ENCODE assay signal across 18 cellular contexts in genomic region chr7:4025694-4026615, GRCh38.
"Had no signal": no experiment of that assay in that cellular context is flagged by ENCODE, and none has a peak within 500 bp of the region (broad histone marks: within the 10 kb centered on the region; RNA-seq: fewer than 3 reads in every experiment).

No MANE protein-coding gene starts in this region.

- H3K27ac Mint-ChIP-seq: activated T-helper 2 cell treated with anti-CD3 and anti-CD28 coated beads, Interferon-gamma antibody, Interleukin-2, Interleukin-4, amounts not matched to agents 10 μg/mL and 5 μg/mL and 100 μg/mL, durations not matched to agents 14 hours and 24 hours and 36 hours had no signal

- H3K9me3 ChIP-seq: body of pancreas had no signal

- H3K9me3 Mint-ChIP-seq: activated T-helper 2 cell treated with anti-CD3 and anti-CD28 coated beads, Interferon-gamma antibody, Interleukin-2, Interleukin-4, amounts not matched to agents 10 μg/mL and 5 μg/mL and 100 μg/mL, durations not matched to agents 14 hours and 24 hours and 36 hours had no signal

- DNase-seq: activated CD4-positive, alpha-beta T cell treated with anti-CD3 and anti-CD28 coated beads, Interleukin-2, amount 50 U/mL, for 48 hours; activated naive CD4-positive, alpha-beta T cell treated with anti-CD3 and anti-CD28 coated beads, Interleukin-2, amount 50 U/mL, for 16 hours; activated T-cell treated with anti-CD3 and anti-CD28 coated beads, Interleukin-2, amount 50 U/mL, for 1 hour; body of pancreas; caudate nucleus; hippocampal formation; midbrain; stimulated activated CD4-positive, alpha-beta T cell treated with anti-CD3 and anti-CD28 coated beads, Interleukin-15, amount 100 ng/mL, for 24 hours; stimulated activated CD4-positive, alpha-beta T cell treated with anti-CD3 and anti-CD28 coated beads, Interleukin-4, amount 100 ng/mL, for 24 hours; stimulated activated naive CD4-positive, alpha-beta T cell; T-helper 1 cell; T1000 had no signal

- H2AFZ ChIP-seq: parathyroid adenoma had no signal

- H3K4me3 ChIP-seq: body of pancreas, esophagus muscularis mucosa, skin epidermis had no signal

- H3K27ac ChIP-seq: body of pancreas, esophagus muscularis mucosa, parathyroid adenoma, skin epidermis had no signal

- H3K79me2 ChIP-seq: parathyroid adenoma had no signal

- ATAC-seq: body of pancreas, SK-N-SH treated with all-trans-retinoic acid at 6 μM for 48 hours had no signal

- H3K27me3 ChIP-seq: body of pancreas, esophagus muscularis mucosa had no signal

- H3K36me3 ChIP-seq: esophagus muscularis mucosa had no signal

- H3K9ac ChIP-seq: parathyroid adenoma had no signal

- FAIRE-seq: colon had no signal

- H3K4me1 ChIP-seq: esophagus muscularis mucosa, parathyroid adenoma had no signal
